ENCODE assay signal across 8 cellular contexts in the genomic region with DNA sequence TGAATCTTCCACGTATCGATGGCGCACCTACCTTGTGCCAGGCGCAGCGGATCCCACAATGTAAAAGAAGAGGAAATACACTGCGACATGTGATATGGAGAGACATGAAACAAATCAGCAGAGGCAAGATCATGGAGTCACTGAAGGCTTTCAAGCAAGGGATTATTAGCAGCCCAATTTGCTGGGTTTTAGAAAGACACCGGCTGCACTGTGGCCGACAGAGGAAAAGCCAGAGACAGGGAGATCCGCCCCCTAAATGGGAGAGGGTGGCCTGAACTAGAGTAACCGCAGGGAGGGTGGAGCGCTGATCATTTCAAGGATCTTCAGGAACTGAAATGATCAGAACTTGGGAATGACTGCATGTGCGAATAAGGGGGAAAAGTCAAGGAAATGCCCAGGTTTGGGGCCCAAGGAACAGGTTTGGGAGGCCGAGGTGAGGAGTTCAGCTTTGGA. TPM values are rescaled to one million over a fixed set of nuclear protein-coding genes. Genes with fewer than 3 reads are reported as not detected.
A peak's percentile ranks its signal among the peaks of the same experiment; 100 is the strongest.
DNase-seq lines count a peak whose midpoint lies in the region; ATAC-seq and TF ChIP-seq lines count a peak whose summit lies in the region.

No MANE protein-coding gene starts in this region.

- intact Hi-C loops in esophagus muscularis mucosa (cut with DNase I): loop anchor here (5.0 kb wide), 2 partner anchors 165 to 195 kb away; a partner anchor contains a TSS

- H3K27ac ChIP-seq in GM23248 (peak overlapping the region; percentile 55), Peyer's patch (peak overlapping the region; percentile 70 to 90 (median 84)), esophagus muscularis mucosa (replicated peaks in 1 of 4) (peak overlapping the region; percentile 80 to 88 (median 84))

- WGBS in GM23248 (ENCODE audit: low coverage in 1 of 2, low lambda C conversion rate in 2 of 2, missing lambda C conversion rate in 2 of 2), 2 experiments: 15 to 18% methylated on average over 13 of the region's 13 CpGs
- 52% methylated on average over 13 of the region's 13 CpGs for WGBS in esophagus muscularis mucosa

- TF ChIP-seq POLR2A in Peyer's patch (IDR thresholded peaks at IDR 0.05): no peak
- no peak for TF ChIP-seq POLR2A in esophagus muscularis mucosa (IDR thresholded peaks at IDR 0.05; ENCODE audit: low read depth)

- H3K9me2 ChIP-seq in GM23248 (ENCODE audit: insufficient read depth): no peaks in the 10 kb centered on the region

- H3K4me1 ChIP-seq in GM23248 (ENCODE audit: insufficient read depth): peaks cover 21% of the 10 kb centered on the region
- peaks cover 0 to 21% (median 8%) of the 10 kb centered on the region in 4 donors for H3K4me1 ChIP-seq in Peyer's patch
- H3K4me1 ChIP-seq in esophagus muscularis mucosa: peaks cover 20 to 29% (median 26%) of the 10 kb centered on the region in 4 donors

- H3K4me2 ChIP-seq in GM23248 (ENCODE audit: unreplicated experiment): peak overlapping the region; percentile 91

- H4K20me1 ChIP-seq in GM23248 (ENCODE audit: insufficient read depth): no peaks in the 10 kb centered on the region

- H3K9me3 ChIP-seq in GM23248 (ENCODE audit: low read depth): no peaks in the 10 kb centered on the region
- H3K9me3 ChIP-seq in Peyer's patch: no peaks in the 10 kb centered on the region
- no peaks in the 10 kb centered on the region for H3K9me3 ChIP-seq in esophagus muscularis mucosa

- H3K79me2 ChIP-seq in GM23248 (ENCODE audit: insufficient read depth): peaks cover 22% of the 10 kb centered on the region

- TF ChIP-seq EP300 in esophagus muscularis mucosa (IDR thresholded peaks at IDR 0.05): no peak

- ATAC-seq in GM18502 (IDR thresholded peaks at IDR 0.05; ENCODE audit: poor library complexity, unreplicated experiment): no peak
- ATAC-seq in HG02610 (IDR thresholded peaks at IDR 0.05; ENCODE audit: unreplicated experiment): no peak

- H3K36me3 ChIP-seq in GM23248 (ENCODE audit: low read depth) (peaks cover 12% of the 10 kb centered on the region; the same call in 1 of the 2 replicates), Peyer's patch (peaks cover 0 to 34% (median 0%) of the 10 kb centered on the region in 3 donors), esophagus muscularis mucosa (peaks cover 23 to 47% (median 36%) of the 10 kb centered on the region in 4 donors)

- TF ChIP-seq CTCF in Peyer's patch (IDR thresholded peaks at IDR 0.05) (no peak), esophagus muscularis mucosa (IDR thresholded peaks at IDR 0.05) (no peak), retinal pigment epithelial cell (conservative IDR thresholded peaks at IDR 0.05; ENCODE audit: low read depth, low read length) (no peak)

- H3K9ac ChIP-seq in GM23248: peak overlapping the region; percentile 84

- H3K4me3 ChIP-seq in GM23248: peak overlapping the region; percentile 86
- peak overlapping the region; percentile 67 to 94 (median 80) for H3K4me3 ChIP-seq in Peyer's patch
- H3K4me3 ChIP-seq in esophagus muscularis mucosa: peak overlapping the region; percentile 77 to 96 (median 91)
- H3K4me3 ChIP-seq in retinal pigment epithelial cell (ENCODE audit: low read length): peak overlapping the region; percentile 98

- H3F3A ChIP-seq in GM23248 (ENCODE audit: insufficient read depth): peaks cover 13% of the 10 kb centered on the region

- no peaks in the 10 kb centered on the region for H3K27me3 ChIP-seq in GM23248 (replicated peaks; ENCODE audit: insufficient read depth)
- no peaks in the 10 kb centered on the region for H3K27me3 ChIP-seq in Peyer's patch
- H3K27me3 ChIP-seq in esophagus muscularis mucosa: no peaks in the 10 kb centered on the region

- peak overlapping the region; percentile 92 for H2AFZ ChIP-seq in GM23248

- DNase-seq in GM23248: peak; percentile 62
- no peak for DNase-seq in Peyer's patch
- DNase-seq in esophagus muscularis mucosa (ENCODE audit: extremely low spot score): no peak
- no peak for DNase-seq in retinal pigment epithelial cell (ENCODE audit: low read depth)
- DNase-seq in NCI-H1694 (lab: John Stamatoyannopoulos, UW): no peak
- no peak for DNase-seq in NOMO-1 (lab: John Stamatoyannopoulos, UW; ENCODE audit: unreplicated experiment in 2 of 2)

- in situ Hi-C loops in GM23248 (cut with MboI): loop anchor here (25.0 kb wide), 1 partner anchor 475 kb away; a partner anchor contains a TSS

RNA-seq across cellular contexts. Expression of a gene that starts 0.6 kb away (rescaled TPM):
- 15.8 and 21.8 TPM in 2 replicates for total RNA-seq in GM23248 (2014; rRNA removed; shearing (Covaris generic))
- polyA plus RNA-seq in GM23248 (2016; fragmentation: Nextera tagmentation; extraction: Ambion mirVana): 32.4 and 32.9 TPM in 2 replicates
- total RNA-seq in Peyer's patch (10 to 100 TPM; 10.7 to 33.8 (median 19.9) TPM), esophagus muscularis mucosa (10 to 100 TPM in 1 of 4 donors, 1 to 10 TPM in 3; 7.0 to 11.8 (median 9.1) TPM)

RNA-seq across cellular contexts. Expression of a gene that starts 26.1 kb away (rescaled TPM):
- total RNA-seq in GM23248 (2014; rRNA removed; shearing (Covaris generic)): 17.6 and 23.9 TPM in 2 replicates
- polyA plus RNA-seq in GM23248 (2016; fragmentation: Nextera tagmentation; extraction: Ambion mirVana): 40.2 and 40.9 TPM in 2 replicates
- total RNA-seq in Peyer's patch (10 to 100 TPM in 3 of 4 donors, 1 to 10 TPM in 1; 4.5 to 13.0 (median 10.9) TPM), esophagus muscularis mucosa (10 to 100 TPM; 17.2 to 23.2 (median 19.8) TPM)

RNA-seq across cellular contexts. Expression of a gene that starts 55.0 kb away (rescaled TPM):
- total RNA-seq in GM23248 (2014; rRNA removed; shearing (Covaris generic)): 112 and 121 TPM in 2 replicates
- polyA plus RNA-seq in GM23248 (2016; fragmentation: Nextera tagmentation; extraction: Ambion mirVana): 60.3 and 60.6 TPM in 2 replicates
- total RNA-seq in Peyer's patch (10 to 100 TPM; 58.7 to 74.6 (median 68.9) TPM), esophagus muscularis mucosa (10 to 100 TPM; 53.2 to 69.6 (median 64.2) TPM)

RNA-seq across cellular contexts. Expression of a gene that starts 59.5 kb away (rescaled TPM):
- total RNA-seq in GM23248 (2014; rRNA removed; shearing (Covaris generic)): 16.6 and 17.0 TPM in 2 replicates
- polyA plus RNA-seq in GM23248 (2016; fragmentation: Nextera tagmentation; extraction: Ambion mirVana): 9.0 and 9.4 TPM in 2 replicates
- total RNA-seq in Peyer's patch: 1 to 10 TPM; 2.2 to 4.3 (median 3.3) TPM
- total RNA-seq in esophagus muscularis mucosa: 10 to 100 TPM; 13.3 to 54.8 (median 25.8) TPM
